11 cellular contexts compared by ENCODE assay signal in the genomic region with DNA sequence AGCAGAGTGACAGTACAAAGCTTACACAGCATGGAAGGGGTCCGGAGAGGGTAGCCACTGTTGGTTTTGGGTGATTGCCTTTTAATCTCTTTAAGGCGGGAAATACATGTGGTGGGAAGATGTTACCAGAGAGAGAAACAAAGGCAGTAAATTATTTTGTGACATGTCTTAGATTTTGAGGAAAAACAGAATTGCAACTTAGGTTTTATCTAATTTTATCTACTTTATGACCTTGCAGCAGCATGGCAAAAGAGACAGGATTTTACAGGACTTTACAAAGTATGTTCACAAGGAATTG. TPM values are rescaled to one million over a fixed set of nuclear protein-coding genes. Genes with fewer than 3 reads are reported as not detected.
DNase-seq lines count a peak whose midpoint lies in the region; ATAC-seq and TF ChIP-seq lines count a peak whose summit lies in the region.
"Had no signal": no experiment of that assay in that cellular context is flagged by ENCODE, and none has a peak within 500 bp of the region (broad histone marks: within the 10 kb centered on the region; RNA-seq: fewer than 3 reads in every experiment).

No MANE protein-coding gene starts in this region.

- no peaks in the 10 kb centered on the region for H3K9me3 Mint-ChIP-seq in activated T-cell treated with anti-CD3 and anti-CD28 coated beads, Interleukin-2, amount 50 U/mL, for 24 hours

- H3K36me3 ChIP-seq in lower lobe of right lung = no peaks in the 10 kb centered on the region

- no peaks in the 10 kb centered on the region for H3K27me3 Mint-ChIP-seq in activated T-cell treated with anti-CD3 and anti-CD28 coated beads, Interleukin-2, amount 50 U/mL, for 24 hours

- H3K4me3 ChIP-seq in astrocyte of the spinal cord (ENCODE audit: low read depth, low read length) = peak overlapping the region; percentile 54
- H3K4me3 ChIP-seq in lower lobe of right lung = peak overlapping the region; percentile 66

- intact Hi-C loops in lower lobe of right lung (cut with DNase I) = loop anchor here (10.0 kb wide), 1 partner anchor 45 kb away; no protein-coding TSS in a partner anchor

- peaks cover 60% of the 10 kb centered on the region for H3K4me1 Mint-ChIP-seq in activated T-cell treated with anti-CD3 and anti-CD28 coated beads, Interleukin-2, amount 50 U/mL, for 24 hours (ENCODE audit: low read depth)

- in situ Hi-C loops in astrocyte of the spinal cord (cut with HindIII; ENCODE audit: low sequenced_read_pairs) (no loop called here), G401 (cut with HindIII; ENCODE audit: low sequenced_read_pairs) (no loop called here)

- H3K4me3 Mint-ChIP-seq in activated T-cell treated with anti-CD3 and anti-CD28 coated beads, Interleukin-2, amount 50 U/mL, for 24 hours = peak overlapping the region; percentile 91

- peak overlapping the region; percentile 88 for H3K27ac ChIP-seq in lower lobe of right lung
- H3K27ac ChIP-seq in temporal lobe (ENCODE audit: low read depth, low read length) = peak overlapping the region; percentile 1

- H3K27me3 ChIP-seq in lower lobe of right lung (ENCODE audit: low read depth) = no peaks in the 10 kb centered on the region

- TF ChIP-seq CTCF in astrocyte of the spinal cord (IDR thresholded peaks at IDR 0.05; ENCODE audit: low read depth, low read length) = no peak
- no peak for TF ChIP-seq CTCF in lower lobe of right lung (IDR thresholded peaks at IDR 0.05)

- peaks cover 56% of the 10 kb centered on the region for H3K4me1 ChIP-seq in lower lobe of right lung

- ATAC-seq in lower lobe of right lung (no peak), HG02678 (IDR thresholded peaks at IDR 0.05; ENCODE audit: unreplicated experiment) (no peak)

- H3K36me3 Mint-ChIP-seq in activated T-cell treated with anti-CD3 and anti-CD28 coated beads, Interleukin-2, amount 50 U/mL, for 24 hours (ENCODE audit: low read depth) = peaks cover 34% of the 10 kb centered on the region

- H3K9me3 ChIP-seq in lower lobe of right lung = no peaks in the 10 kb centered on the region

- DNase-seq in activated T-cell treated with anti-CD3 and anti-CD28 coated beads, Interleukin-2, amount 50 U/mL, for 24 hours = no peak
- no peak for DNase-seq in activated T-cell treated with anti-CD3 and anti-CD28 coated beads, Interleukin-2, amount 50 U/mL, for 48 hours
- DNase-seq in astrocyte of the spinal cord (ENCODE audit: low read depth, low spot score) = no peak
- DNase-seq in lower lobe of right lung = no peak
- DNase-seq in G401 (ENCODE audit: low spot score) = no peak
- no peak for DNase-seq in NCI-H2081 treated with DMSO at 0.1 percent for 48 hours (lab: John Stamatoyannopoulos, UW)
- DNase-seq: activated CD4-positive, alpha-beta T cell treated with anti-CD3 and anti-CD28 coated beads for 4 hours; NCI-H1105; stimulated activated CD8-positive, alpha-beta memory T cell treated with anti-CD3 and anti-CD28 coated beads, Interleukin-4, amount 100 ng/mL, for 48 hours had no signal

- peak overlapping the region; percentile 96 for H3K27ac Mint-ChIP-seq in activated T-cell treated with anti-CD3 and anti-CD28 coated beads, Interleukin-2, amount 50 U/mL, for 24 hours

RNA-seq across cellular contexts. Expression of gene IFITM2, which starts 1.9 kb away (rescaled TPM):
- total RNA-seq in lower lobe of right lung (607 TPM), temporal lobe (2.0 TPM)
- total RNA-seq in G401 (2014; rRNA removed; shearing (Covaris generic)) = 7.8 and 31.3 TPM in 2 replicates

RNA-seq across cellular contexts. Expression of gene IFITM1, which starts 4.3 kb away (rescaled TPM):
- total RNA-seq in lower lobe of right lung (128 TPM), temporal lobe (3.9 TPM)
- total RNA-seq in G401 (2014; rRNA removed; shearing (Covaris generic)) = 76.4 and 108 TPM in 2 replicates

RNA-seq across cellular contexts. Expression of gene IFITM5, which starts 10.2 kb away (rescaled TPM):
- total RNA-seq in lower lobe of right lung (not detected), temporal lobe (not detected)
- not detected in 2 replicates for total RNA-seq in G401 (2014; rRNA removed; shearing (Covaris generic))

RNA-seq across cellular contexts. Expression of gene IFITM3, which starts 11.2 kb away (rescaled TPM):
- 767 TPM for total RNA-seq in lower lobe of right lung
- 5.2 TPM for total RNA-seq in temporal lobe
- 36.2 and 45.8 TPM in 2 replicates for total RNA-seq in G401 (2014; rRNA removed; shearing (Covaris generic))

RNA-seq across cellular contexts. Expression of gene PGGHG, which starts 20.6 kb away (rescaled TPM):
- total RNA-seq in lower lobe of right lung = 163 TPM
- 1.5 TPM for total RNA-seq in temporal lobe
- 18.8 and 20.4 TPM in 2 replicates for total RNA-seq in G401 (2014; rRNA removed; shearing (Covaris generic))

Comparison
In these comparisons a context has a peak if more than half of its experiments do, and no peak if none do; other contexts are left out.
1. RNA of gene IFITM2, which starts 1.9 kb away (total RNA-seq): 607 TPM in lower lobe of right lung (single experiment); 7.8 to 31.3 TPM in G401 and 2.0 TPM in temporal lobe (single experiment); every median in the first group is over 10 times any median in the second.
2. RNA of gene IFITM1, which starts 4.3 kb away (total RNA-seq): 128 TPM in lower lobe of right lung (single experiment) and 76.4 to 108 TPM in G401; 3.9 TPM in temporal lobe (single experiment); every median in the first group is over 10 times any median in the second.